15 cellular contexts compared by ENCODE assay signal in the genomic region with DNA sequence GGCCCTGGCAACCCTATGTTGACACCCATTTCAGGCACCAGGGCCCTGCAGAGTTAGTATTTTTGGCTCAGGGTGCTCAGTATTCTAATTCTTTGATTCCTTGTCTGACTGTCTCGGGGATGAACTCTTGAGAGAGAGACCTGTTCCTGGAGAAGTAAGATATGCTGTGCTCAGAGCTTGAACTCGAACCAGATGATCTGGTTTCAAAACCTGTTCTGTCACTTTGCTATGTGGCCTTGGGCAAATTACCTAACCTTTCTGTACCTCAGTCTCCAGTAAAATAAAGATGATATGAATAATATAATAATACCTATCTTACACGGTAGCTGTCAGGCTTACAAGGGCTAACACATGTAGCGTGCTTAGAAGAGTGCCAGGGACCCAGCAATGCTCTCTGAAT.
DNase-seq lines count a peak whose midpoint lies in the region; ATAC-seq, FAIRE-seq and TF ChIP-seq lines count a peak whose summit lies in the region.
"Had no signal": no experiment of that assay in that cellular context is flagged by ENCODE, and none has a peak within 500 bp of the region (broad histone marks: within the 10 kb centered on the region; RNA-seq: fewer than 3 reads in every experiment).

No MANE protein-coding gene starts in this region.

- no peaks in the 10 kb centered on the region for H3K4me1 Mint-ChIP-seq in activated naive CD4-positive, alpha-beta T cell treated with anti-CD3 and anti-CD28 coated beads, Interleukin-2, amount 10 ng/mL, durations not matched to agents 7 days and 5 days

- intact Hi-C loops in mucosa of descending colon (cut with DNase I, micrococcal nuclease) = no loop called here
- intact Hi-C loops in transverse colon (cut with DNase I; ENCODE audit: low total_unique reads) = no loop called here

- no peaks in the 10 kb centered on the region for H3K9me3 Mint-ChIP-seq in activated naive CD4-positive, alpha-beta T cell treated with anti-CD3 and anti-CD28 coated beads, Interleukin-2, amount 10 ng/mL, durations not matched to agents 7 days and 5 days

- H3K27me3 Mint-ChIP-seq in activated naive CD4-positive, alpha-beta T cell treated with anti-CD3 and anti-CD28 coated beads, Interleukin-2, amount 10 ng/mL, durations not matched to agents 7 days and 5 days = no peaks in the 10 kb centered on the region

- H3K27ac ChIP-seq in transverse colon = peak overlapping the region; percentile 42 to 73 (median 63)

- 49 to 58% methylated on average over 4 of the region's 4 CpGs for WGBS in transverse colon (ENCODE audit: low coverage in 1 of 2), 2 donors

- in situ Hi-C loops in transverse colon (cut with MboI; ENCODE audit: low pct_ligation_motif_present in 1 of 4, low pct_unique_long_range_greater_than_20kb in 1 of 4, low sequenced_read_pairs in 3 of 4) = no loop called here

- no peaks in the 10 kb centered on the region for H3K36me3 ChIP-seq in bronchial epithelial cell (ENCODE audit: control insufficient read depth, insufficient read depth, low read length)
- no peaks in the 10 kb centered on the region for H3K36me3 ChIP-seq in mucosa of descending colon (ENCODE audit: low read depth)
- H3K36me3 ChIP-seq in transverse colon = no peaks in the 10 kb centered on the region

- H3K36me3 Mint-ChIP-seq in activated naive CD4-positive, alpha-beta T cell treated with anti-CD3 and anti-CD28 coated beads, Interleukin-2, amount 10 ng/mL, durations not matched to agents 7 days and 5 days = no peaks in the 10 kb centered on the region

- no peak overlapping the region for H3K4me3 Mint-ChIP-seq in activated naive CD4-positive, alpha-beta T cell treated with anti-CD3 and anti-CD28 coated beads, Interleukin-2, amount 10 ng/mL, durations not matched to agents 7 days and 5 days
- H3K4me3 Mint-ChIP-seq: activated naive CD8-positive, alpha-beta T cell; stimulated activated naive CD8-positive, alpha-beta T cell treated with anti-CD3 and anti-CD28 coated beads, Interleukin-15, amount 100 ng/mL, for 72 hours had no signal

- no peaks in the 10 kb centered on the region for H3K9me3 ChIP-seq in mucosa of descending colon
- H3K9me3 ChIP-seq in transverse colon = no peaks in the 10 kb centered on the region

- H3K27me3 ChIP-seq in bronchial epithelial cell (ENCODE audit: control insufficient read depth, insufficient read depth, low read length) = no peaks in the 10 kb centered on the region
- no peaks in the 10 kb centered on the region for H3K27me3 ChIP-seq in transverse colon

- no peak for TF ChIP-seq CTCF in bronchial epithelial cell (IDR thresholded peaks at IDR 0.05; ENCODE audit: insufficient read depth, low read length, severe bottlenecking)
- TF ChIP-seq CTCF in mucosa of descending colon (IDR thresholded peaks at IDR 0.05) = no peak
- no peak for TF ChIP-seq CTCF in transverse colon (IDR thresholded peaks at IDR 0.05)

- peak; percentile 59 for DNase-seq in NCI-H510A treated with DMSO at 0.1 percent for 48 hours (lab: John Stamatoyannopoulos, UW)
- no peak for DNase-seq in NCI-H510A (lab: John Stamatoyannopoulos, UW)
- DNase-seq in bronchial epithelial cell (ENCODE audit: low read depth) = peak; percentile 83
- no peak for DNase-seq in mucosa of descending colon
- DNase-seq in transverse colon = no peak
- no peak for DNase-seq in activated naive CD4-positive, alpha-beta T cell treated with anti-CD3 and anti-CD28 coated beads, Interleukin-2, amount 10 ng/mL, durations not matched to agents 7 days and 5 days
- no peak for DNase-seq in AG20443 (ENCODE audit: low spot score)
- no peak for DNase-seq in NCI-H82 (lab: John Stamatoyannopoulos, UW)
- DNase-seq: 8988T; NCI-H1436; NCI-H526 treated with DMSO at 0.1 percent for 48 hours; SHP77; stimulated activated naive CD8-positive, alpha-beta T cell treated with anti-CD3 and anti-CD28 coated beads, Interleukin-15, amount 100 ng/mL, for 72 hours had no signal

- TF ChIP-seq POLR2A in transverse colon (IDR thresholded peaks at IDR 0.05) = no peak

- ATAC-seq in mucosa of descending colon = peak; percentile 12
- ATAC-seq: stimulated activated naive CD8-positive, alpha-beta T cell treated with anti-CD3 and anti-CD28 coated beads, Interleukin-15, amount 100 ng/mL, for 72 hours had no signal

- H3K27ac Mint-ChIP-seq in activated naive CD4-positive, alpha-beta T cell treated with anti-CD3 and anti-CD28 coated beads, Interleukin-2, amount 10 ng/mL, durations not matched to agents 7 days and 5 days = no peak overlapping the region
- H3K27ac Mint-ChIP-seq: activated naive CD8-positive, alpha-beta T cell; stimulated activated naive CD8-positive, alpha-beta T cell treated with anti-CD3 and anti-CD28 coated beads, Interleukin-15, amount 100 ng/mL, for 72 hours had no signal

- H3K4me1 ChIP-seq in mucosa of descending colon (ENCODE audit: low read depth) (peaks cover 17% of the 10 kb centered on the region), transverse colon (peaks cover 6 to 26% (median 18%) of the 10 kb centered on the region in 4 donors)

- FAIRE-seq in bronchial epithelial cell (lab: Jason Lieb, UNC) = no peak
- FAIRE-seq: D721Med had no signal

- no peak for TF ChIP-seq EP300 in transverse colon (IDR thresholded peaks at IDR 0.05; ENCODE audit: low read depth)

- H3K4me3 ChIP-seq in bronchial epithelial cell (ENCODE audit: low read depth, low read length) = no peak overlapping the region
- H3K4me3 ChIP-seq in mucosa of descending colon = no peak overlapping the region
- H3K4me3 ChIP-seq in transverse colon = no peak overlapping the region

- CTCF ChIA-PET in activated naive CD4-positive, alpha-beta T cell treated with anti-CD3 and anti-CD28 coated beads, Interleukin-2, amount 10 ng/mL, durations not matched to agents 7 days and 5 days (lab: Charles Lee) = no interaction called here

Comparison
In these comparisons a context has a peak if more than half of its experiments do, and no peak if none do; other contexts are left out.
1. DNase-seq: peak in NCI-H510A treated with DMSO at 0.1 percent for 48 hours (single experiment) and bronchial epithelial cell (single experiment); none in NCI-H510A (single experiment), mucosa of descending colon (0 of 3), transverse colon (single experiment), activated naive CD4-positive, alpha-beta T cell treated with anti-CD3 and anti-CD28 coated beads, Interleukin-2, amount 10 ng/mL, durations not matched to agents 7 days and 5 days (single experiment), AG20443 (single experiment) and NCI-H82 (single experiment).